Comparison of ENCODE assay signal across 20 cellular contexts in the genomic region with DNA sequence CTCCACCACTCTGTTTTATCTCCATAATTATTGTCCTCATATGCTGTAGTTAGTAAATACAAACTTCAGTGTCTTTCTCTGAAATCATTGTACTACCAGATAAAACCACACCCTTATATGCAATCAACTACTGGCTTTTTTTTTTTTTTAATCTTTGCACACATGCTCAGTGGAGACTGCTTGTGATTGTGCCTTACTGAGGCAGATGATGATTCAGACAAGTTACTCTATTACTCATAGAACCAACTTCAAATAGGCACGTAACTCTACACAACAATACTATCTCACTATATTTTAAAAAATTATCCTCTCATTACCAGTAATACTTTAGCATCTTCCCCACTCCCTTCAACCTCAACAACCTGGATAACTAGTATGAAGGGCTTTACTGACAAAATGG.
"Had no signal": no experiment of that assay in that cellular context is flagged by ENCODE, and none has a peak within 500 bp of the region (broad histone marks: within the 10 kb centered on the region; RNA-seq: fewer than 3 reads in every experiment).

No MANE protein-coding gene starts in this region.

- H3K4me1 ChIP-seq: heart right ventricle, left ventricle myocardium inferior, tibial nerve, vagina had no signal

- H3K27ac ChIP-seq: coronary artery, heart right ventricle, left ventricle myocardium inferior, tibial nerve, vagina had no signal

- H3K4me3 Mint-ChIP-seq: activated T-cell treated with anti-CD3 and anti-CD28 coated beads, Interleukin-2, amount 50 U/mL, for 72 hours; central memory CD8-positive, alpha-beta T cell; nephron progenitor cell; stimulated activated naive CD8-positive, alpha-beta T cell treated with anti-CD3 and anti-CD28 coated beads, Interleukin-15, Interleukin-2, amounts not matched to agents 100 ng/mL and 50 ng/mL, for 24 hours had no signal

- H3K36me3 ChIP-seq: heart right ventricle, left ventricle myocardium inferior, tibial nerve, vagina had no signal

- H3K27me3 Mint-ChIP-seq: central memory CD8-positive, alpha-beta T cell; stimulated activated naive CD8-positive, alpha-beta T cell treated with anti-CD3 and anti-CD28 coated beads, Interleukin-15, Interleukin-2, amounts not matched to agents 100 ng/mL and 50 ng/mL, for 24 hours had no signal

- H3K36me3 Mint-ChIP-seq: activated naive CD4-positive, alpha-beta T cell treated with anti-CD3 and anti-CD28 coated beads, Interleukin-2, amount 50 U/mL, for 72 hours had no signal

- H3K9me3 Mint-ChIP-seq: nephron progenitor cell had no signal

- ATAC-seq: activated CD4-positive, CD25-positive, alpha-beta regulatory T cell treated with anti-CD3 and anti-CD28 coated beads, Interleukin-2, amount 50 U/mL, for 24 hours; activated naive CD4-positive, alpha-beta T cell treated with anti-CD3 and anti-CD28 coated beads, Interleukin-2, amount 50 U/mL, for 72 hours; activated T-cell treated with anti-CD3 and anti-CD28 coated beads, Interleukin-2, amount 50 U/mL, for 72 hours; heart right ventricle had no signal

- DNase-seq: activated gamma-delta T cell; activated T-cell treated with anti-CD3 and anti-CD28 coated beads, Interleukin-2, amount 50 U/mL, for 72 hours; amniotic stem cell; heart right ventricle; kidney glomerular epithelial cell; left ventricle myocardium inferior; nephron progenitor cell; occipital lobe; retina; stimulated activated CD4-positive, alpha-beta T cell treated with anti-CD3 and anti-CD28 coated beads, Interleukin-12 subunit alpha, Interleukin-12 subunit beta, amount 100 ng/mL, for 4 hours; stimulated activated CD4-positive, alpha-beta T cell treated with anti-CD3 and anti-CD28 coated beads, Interleukin-2, amount 100 ng/mL, for 24 hours; T-helper 1 cell; T1000 had no signal

- H3K4me1 Mint-ChIP-seq: central memory CD8-positive, alpha-beta T cell; nephron progenitor cell had no signal

- H3K27ac Mint-ChIP-seq: activated naive CD4-positive, alpha-beta T cell treated with anti-CD3 and anti-CD28 coated beads, Interleukin-2, amount 50 U/mL, for 72 hours; activated T-cell treated with anti-CD3 and anti-CD28 coated beads, Interleukin-2, amount 50 U/mL, for 72 hours; nephron progenitor cell; stimulated activated naive CD8-positive, alpha-beta T cell treated with anti-CD3 and anti-CD28 coated beads, Interleukin-15, Interleukin-2, amounts not matched to agents 100 ng/mL and 50 ng/mL, for 24 hours had no signal

- H3K9me3 ChIP-seq: heart right ventricle, left ventricle myocardium inferior, tibial nerve, vagina had no signal

- H3K27me3 ChIP-seq: heart right ventricle, tibial nerve, vagina had no signal

- H3K4me3 ChIP-seq: coronary artery, heart right ventricle, left ventricle myocardium inferior, tibial nerve, vagina had no signal
